In genomic region chr5:53151713-53152458, GRCh38 we compare ENCODE assay signal across 13 cellular contexts. TPM values are rescaled to one million over a fixed set of nuclear protein-coding genes. Genes with fewer than 3 reads are reported as not detected.
DNase-seq lines count a peak whose midpoint lies in the region; TF ChIP-seq lines count a peak whose summit lies in the region.
"Had no signal": no experiment of that assay in that cellular context is flagged by ENCODE, and none has a peak within 500 bp of the region (broad histone marks: within the 10 kb centered on the region; RNA-seq: fewer than 3 reads in every experiment).

No MANE protein-coding gene starts in this region.

- peak; percentile 69 for DNase-seq in GM04504 (ENCODE audit: low read depth)
- DNase-seq in adrenal gland, result peak; percentile 28 to 74 (median 68)
- DNase-seq in foreskin fibroblast, result peak; percentile 76 to 93
- DNase-seq in smooth muscle cell of the brain vasculature (ENCODE audit: low read depth, low spot score), result peak; percentile 82
- DNase-seq in CD4-positive, alpha-beta memory T cell, result no peak
- no peak for DNase-seq in germinal center (ENCODE audit: low spot score)
- DNase-seq in HT-29 (ENCODE audit: low spot score), result no peak
- no peak for DNase-seq in sigmoid colon
- DNase-seq: activated naive CD8-positive, alpha-beta T cell treated with anti-CD3 and anti-CD28 coated beads, Interleukin-2, amount 50 U/mL, for 24 hours; DMS53; kidney; NCI-H345 had no signal

- no peaks in the 10 kb centered on the region for H3K4me1 ChIP-seq in adrenal gland (replicated peaks in 1 of 2)
- no peaks in the 10 kb centered on the region for H3K4me1 ChIP-seq in CD4-positive, alpha-beta memory T cell (ENCODE audit: insufficient read depth, low read length)
- no peaks in the 10 kb centered on the region for H3K4me1 ChIP-seq in sigmoid colon
- H3K4me1 ChIP-seq: neural progenitor cell had no signal

- H3K4me3 ChIP-seq in adrenal gland (no peak overlapping the region), foreskin fibroblast (ENCODE audit: low read depth in 1 of 2, low read length in 2 of 2) (no peak overlapping the region), sigmoid colon (no peak overlapping the region)
- no peak overlapping the region for H3K4me3 ChIP-seq in CD4-positive, alpha-beta memory T cell (ENCODE audit: low read length in 2 of 2)
- H3K4me3 ChIP-seq: neural progenitor cell had no signal

- TF ChIP-seq CTCF in adrenal gland (IDR thresholded peaks at IDR 0.05) (no peak), foreskin fibroblast (IDR thresholded peaks at IDR 0.05; ENCODE audit: low read depth, low read length) (no peak), sigmoid colon (IDR thresholded peaks at IDR 0.05) (no peak)

- H3K9me3 ChIP-seq in adrenal gland (replicated peaks in 1 of 3), result no peaks in the 10 kb centered on the region
- H3K9me3 ChIP-seq in CD4-positive, alpha-beta memory T cell (ENCODE audit: control insufficient read depth in 1 of 2, low read length in 2 of 2), result no peaks in the 10 kb centered on the region
- no peaks in the 10 kb centered on the region for H3K9me3 ChIP-seq in sigmoid colon

- H3K4me3 Mint-ChIP-seq in CD4-positive, alpha-beta memory T cell, result no peak overlapping the region
- H3K4me3 Mint-ChIP-seq: activated naive CD8-positive, alpha-beta T cell treated with anti-CD3 and anti-CD28 coated beads, Interleukin-2, amount 50 U/mL, for 24 hours; neural progenitor cell had no signal

- WGBS in adrenal gland, 4 donors, result 69 to 77% (median 71%) methylated on average over 3 of the region's 3 CpGs
- WGBS in sigmoid colon, 2 donors, result 84 to 86% methylated on average over 3 of the region's 3 CpGs

- TF ChIP-seq POLR2A in adrenal gland (IDR thresholded peaks at IDR 0.05), result no peak
- no peak for TF ChIP-seq POLR2A in sigmoid colon (IDR thresholded peaks at IDR 0.05)

- H3K4me1 Mint-ChIP-seq in CD4-positive, alpha-beta memory T cell, result no peaks in the 10 kb centered on the region
- H3K4me1 Mint-ChIP-seq: activated naive CD8-positive, alpha-beta T cell treated with anti-CD3 and anti-CD28 coated beads, Interleukin-2, amount 50 U/mL, for 24 hours; neural progenitor cell had no signal

- H3K27me3 ChIP-seq in adrenal gland (no peaks in the 10 kb centered on the region), sigmoid colon (no peaks in the 10 kb centered on the region)
- H3K27me3 ChIP-seq in CD4-positive, alpha-beta memory T cell (ENCODE audit: insufficient read depth, low read length), result no peaks in the 10 kb centered on the region
- H3K27me3 ChIP-seq: neural progenitor cell had no signal

- H3K27ac ChIP-seq in adrenal gland (no peak overlapping the region), sigmoid colon (no peak overlapping the region)
- no peak overlapping the region for H3K27ac ChIP-seq in CD4-positive, alpha-beta memory T cell (ENCODE audit: low read depth, low read length)
- H3K27ac ChIP-seq: neural progenitor cell had no signal

- H3K27ac Mint-ChIP-seq in CD4-positive, alpha-beta memory T cell, result no peak overlapping the region
- H3K27ac Mint-ChIP-seq: activated naive CD8-positive, alpha-beta T cell treated with anti-CD3 and anti-CD28 coated beads, Interleukin-2, amount 50 U/mL, for 24 hours; neural progenitor cell had no signal

- no peaks in the 10 kb centered on the region for H3K36me3 Mint-ChIP-seq in CD4-positive, alpha-beta memory T cell
- H3K36me3 Mint-ChIP-seq: neural progenitor cell had no signal

- intact Hi-C loops in adrenal gland (cut with DNase I) (no loop called here), sigmoid colon (cut with DNase I) (no loop called here)
- intact Hi-C loops in CD4-positive, alpha-beta memory T cell (cut with micrococcal nuclease), result no loop called here

- CTCF ChIA-PET in CD4-positive, alpha-beta memory T cell (lab: Charles Lee; ENCODE audit: partially characterized antibody), result no interaction called here

- POLR2A ChIA-PET in CD4-positive, alpha-beta memory T cell (lab: Charles Lee; ENCODE audit: partially characterized antibody), result no interaction called here

- H3K9me3 Mint-ChIP-seq in CD4-positive, alpha-beta memory T cell, result peaks cover 0 to 2% (median 0%) of the 10 kb centered on the region in 8 donors
- H3K9me3 Mint-ChIP-seq: activated naive CD8-positive, alpha-beta T cell treated with anti-CD3 and anti-CD28 coated beads, Interleukin-2, amount 50 U/mL, for 24 hours; neural progenitor cell had no signal

- TF ChIP-seq EP300 in sigmoid colon (IDR thresholded peaks at IDR 0.05), result no peak

- no peaks in the 10 kb centered on the region for H3K36me3 ChIP-seq in adrenal gland (replicated peaks in 1 of 2)
- no peaks in the 10 kb centered on the region for H3K36me3 ChIP-seq in CD4-positive, alpha-beta memory T cell (ENCODE audit: insufficient read depth, low read length)
- no peaks in the 10 kb centered on the region for H3K36me3 ChIP-seq in sigmoid colon
- H3K36me3 ChIP-seq: neural progenitor cell had no signal

- peaks cover 3 to 4% of the 10 kb centered on the region in 2 donors for H3K27me3 Mint-ChIP-seq in CD4-positive, alpha-beta memory T cell

RNA-seq across cellular contexts. Expression of gene MOCS2, which starts 42.3 kb away (rescaled TPM):
- total RNA-seq in adrenal gland, result 10 to 100 TPM; 38.2 to 95.0 (median 67.7) TPM
- polyA plus RNA-seq in adrenal gland, result 100 to 1,000 TPM; 151 to 204 (median 177) TPM
- total RNA-seq in CD4-positive, alpha-beta memory T cell, result 10 to 100 TPM; 23.1 to 26.6 TPM
- 10 to 100 TPM; 38.8 to 49.4 TPM for polyA plus RNA-seq in CD4-positive, alpha-beta memory T cell
- 17.2 and 19.8 TPM in 2 replicates for total RNA-seq in HT-29 (2014; rRNA removed; shearing (Covaris generic))
- total RNA-seq in sigmoid colon, result 10 to 100 TPM; 56.5 to 92.7 (median 80.1) TPM
- 10 to 100 TPM; 30.5 to 56.5 (median 54.1) TPM for polyA plus RNA-seq in sigmoid colon

Comparison
In these comparisons a context has a peak if more than half of its experiments do, and no peak if none do; other contexts are left out.
1. DNase-seq: peak in GM04504 (single experiment), adrenal gland (7 of 7), foreskin fibroblast (2 of 2) and smooth muscle cell of the brain vasculature (single experiment); none in CD4-positive, alpha-beta memory T cell (0 of 5), germinal center (single experiment), HT-29 (single experiment) and sigmoid colon (single experiment).